ENCODE assay signal across 9 cellular contexts in the genomic region with DNA sequence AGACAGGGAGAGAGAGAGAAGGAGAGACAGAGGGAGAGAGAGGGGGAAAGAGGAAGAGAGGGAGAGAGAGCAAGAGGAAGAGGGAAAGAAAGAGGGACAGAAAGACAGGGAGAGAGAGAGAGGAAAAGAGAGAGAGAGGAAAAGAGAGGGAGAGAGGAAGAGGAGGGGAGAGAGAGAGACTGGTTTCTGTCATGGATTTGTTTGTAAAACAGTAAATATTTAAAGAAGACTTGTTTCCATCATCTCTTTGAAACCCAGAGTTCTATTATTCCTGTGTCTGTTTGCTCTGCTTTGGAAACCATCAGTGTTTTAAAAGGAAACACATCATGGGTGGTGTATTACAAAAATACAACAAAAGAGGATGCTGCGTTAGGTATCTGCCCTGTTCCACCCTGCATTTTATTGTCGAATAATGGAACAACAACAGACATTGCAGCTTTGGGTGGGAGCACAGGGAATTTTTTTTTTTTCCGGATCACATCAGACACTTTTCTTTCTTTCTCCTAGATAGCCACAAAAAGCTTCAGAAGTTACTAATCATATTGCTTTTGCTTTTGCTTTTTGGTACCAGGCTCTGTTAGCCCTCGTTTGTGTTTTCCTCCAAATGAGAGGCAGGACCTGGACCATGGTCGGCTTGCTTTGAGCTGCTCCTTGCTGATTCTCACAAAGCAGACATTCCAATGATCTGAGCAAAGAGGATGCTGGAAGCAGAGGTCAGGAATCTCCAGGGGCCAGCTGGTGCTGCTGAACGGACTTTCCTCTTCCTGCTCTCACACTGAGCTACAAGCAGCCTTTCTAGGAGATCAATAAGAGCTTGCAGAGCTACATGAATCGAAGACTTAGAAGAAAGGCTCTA.
A peak's percentile ranks its signal among the peaks of the same experiment; 100 is the strongest.
DNase-seq lines count a peak whose midpoint lies in the region; ATAC-seq and TF ChIP-seq lines count a peak whose summit lies in the region.
"Had no signal": no experiment of that assay in that cellular context is flagged by ENCODE, and none has a peak within 500 bp of the region (broad histone marks: within the 10 kb centered on the region; RNA-seq: fewer than 3 reads in every experiment).

No MANE protein-coding gene starts in this region.

- no peak overlapping the region for H3K27ac Mint-ChIP-seq in endodermal cell

- H3K9ac ChIP-seq in endodermal cell (ENCODE audit: extremely low read depth, low read length, poor library complexity, severe bottlenecking) (no peak overlapping the region), mucosa of stomach (ENCODE audit: low read length) (peak overlapping the region; percentile 34)

- DNase-seq in ACHN (peak; percentile 84), NCI-H460 (ENCODE audit: extremely low read depth, low read depth) (peak; percentile 9), endodermal cell (peak; percentile 76), GM10266 (ENCODE audit: extremely low spot score) (no peak), NCI-H1436 treated with DMSO at 0.1 percent for 48 hours (lab: John Stamatoyannopoulos, UW) (no peak)
- DNase-seq: NCI-H1048 had no signal

- no peaks in the 10 kb centered on the region for H3K27me3 ChIP-seq in endodermal cell (ENCODE audit: control insufficient read depth, insufficient read depth, low read length, poor library complexity, severe bottlenecking)
- H3K27me3 ChIP-seq in mucosa of stomach (ENCODE audit: control insufficient read depth, insufficient read depth, low read length) = no peaks in the 10 kb centered on the region

- H3K4me3 Mint-ChIP-seq in endodermal cell = no peak overlapping the region

- H3K27ac ChIP-seq in endodermal cell (ENCODE audit: low read depth, low read length) = peak overlapping the region; percentile 80

- H3K36me3 ChIP-seq in endodermal cell (ENCODE audit: control insufficient read depth, insufficient read depth, low read length) = no peaks in the 10 kb centered on the region
- no peaks in the 10 kb centered on the region for H3K36me3 ChIP-seq in mucosa of stomach (ENCODE audit: control insufficient read depth, insufficient read depth, low read length)

- H3K36me3 Mint-ChIP-seq in endodermal cell (ENCODE audit: low read depth) = no peaks in the 10 kb centered on the region

- 23 to 55% methylated on average over 5 to 7 of the region's 7 CpGs for WGBS in endodermal cell (ENCODE audit: insufficient coverage in 1 of 2, insufficient read length in 1 of 2), 2 experiments

- H3K4me1 ChIP-seq in endodermal cell (ENCODE audit: control insufficient read depth, insufficient read depth, low read length) (no peaks in the 10 kb centered on the region), mucosa of stomach (ENCODE audit: control insufficient read depth, insufficient read depth, low read length) (no peaks in the 10 kb centered on the region)

- H3K27me3 Mint-ChIP-seq in endodermal cell (ENCODE audit: insufficient read depth) = peaks cover 2% of the 10 kb centered on the region

- H3K9me3 Mint-ChIP-seq in endodermal cell = no peaks in the 10 kb centered on the region

- no peaks in the 10 kb centered on the region for H3K9me3 ChIP-seq in endodermal cell (ENCODE audit: control insufficient read depth, low read length)
- H3K9me3 ChIP-seq in mucosa of stomach (ENCODE audit: control insufficient read depth, low read length) = no peaks in the 10 kb centered on the region

- in situ Hi-C loops in ACHN (cut with HindIII; ENCODE audit: low pct_ligation_motif_present, low pct_unique_long_range_greater_than_20kb, low sequenced_read_pairs) = no loop called here

- peaks cover 3% of the 10 kb centered on the region for H3K4me1 Mint-ChIP-seq in endodermal cell

- ATAC-seq in GM21529 (IDR thresholded peaks at IDR 0.05; ENCODE audit: unreplicated experiment) (no peak), GM19324 (IDR thresholded peaks at IDR 0.05; ENCODE audit: low FRiP score, unreplicated experiment) (no peak)

- H3K4me3 ChIP-seq in endodermal cell (ENCODE audit: low read length) = no peak overlapping the region
- H3K4me3 ChIP-seq in mucosa of stomach (ENCODE audit: low read length) = no peak overlapping the region

- TF ChIP-seq CTCF in endodermal cell (conservative IDR thresholded peaks at IDR 0.05) = no peak
- no peak for TF ChIP-seq CTCF in GM10266 (IDR thresholded peaks at IDR 0.05; ENCODE audit: control insufficient read depth, insufficient read depth, low read depth, missing control alignments)

Comparison
In these comparisons a context has a peak if more than half of its experiments do, and no peak if none do; other contexts are left out.
1. DNase-seq: peak in ACHN (single experiment), NCI-H460 (single experiment) and endodermal cell (single experiment); none in GM10266 (single experiment) and NCI-H1436 treated with DMSO at 0.1 percent for 48 hours (single experiment).